10 cellular contexts compared by ENCODE assay signal in genomic region chr10:29471483-29471859, GRCh38.
DNase-seq lines count a peak whose midpoint lies in the region; ATAC-seq and TF ChIP-seq lines count a peak whose summit lies in the region.
"Had no signal": no experiment of that assay in that cellular context is flagged by ENCODE, and none has a peak within 500 bp of the region (broad histone marks: within the 10 kb centered on the region; RNA-seq: fewer than 3 reads in every experiment).

No MANE protein-coding gene starts in this region.

- no peaks in the 10 kb centered on the region for H3K79me2 ChIP-seq in PC-9 (ENCODE audit: low read depth)
- H3K79me2 ChIP-seq in smooth muscle cell (ENCODE audit: low read depth): no peaks in the 10 kb centered on the region

- H3K9me2 ChIP-seq in PC-9 (ENCODE audit: insufficient read depth): no peaks in the 10 kb centered on the region

- no peak for ATAC-seq in GM18505 (IDR thresholded peaks at IDR 0.05; ENCODE audit: unreplicated experiment)

- TF ChIP-seq POLR2A in GM18505 (IDR thresholded peaks at IDR 0.05; ENCODE audit: borderline replicate concordance, extremely low read depth, insufficient read depth, insufficient read length): no peak

- peak overlapping the region; percentile 17 for H3K9ac ChIP-seq in smooth muscle cell (ENCODE audit: low read depth)

- TF ChIP-seq CTCF in PC-9 (conservative IDR thresholded peaks at IDR 0.05) (no peak), smooth muscle cell (IDR thresholded peaks at IDR 0.05; ENCODE audit: borderline replicate concordance, insufficient read depth, poor library complexity, severe bottlenecking) (no peak)

- no peak overlapping the region for H2AFZ ChIP-seq in PC-9
- no peak overlapping the region for H2AFZ ChIP-seq in smooth muscle cell (ENCODE audit: low read depth)

- CTCF ChIA-PET in PC-9 (lab: Charles Lee): no interaction called here

- H3K27ac ChIP-seq in PC-9 (peak overlapping the region; percentile 48), epithelial cell of prostate (peak overlapping the region; percentile 37), smooth muscle cell (ENCODE audit: low read depth) (peak overlapping the region; percentile 65)
- H3K27ac ChIP-seq: colonic mucosa had no signal

- H3K4me1 ChIP-seq in PC-9 (replicated peaks; ENCODE audit: insufficient read depth) (peaks cover 12% of the 10 kb centered on the region), smooth muscle cell (ENCODE audit: low read depth) (no peaks in the 10 kb centered on the region)
- H3K4me1 ChIP-seq: colonic mucosa had no signal

- H3K4me3 ChIP-seq in PC-9 (no peak overlapping the region), smooth muscle cell (no peak overlapping the region)
- H3K4me3 ChIP-seq: colonic mucosa had no signal

- H3K4me2 ChIP-seq in PC-9 (no peak overlapping the region), smooth muscle cell (peak overlapping the region; percentile 54)

- 7% methylated on average over 1 of the region's 1 CpG for WGBS in smooth muscle cell (ENCODE audit: low lambda C conversion rate)

- intact Hi-C loops in PC-9 (cut with micrococcal nuclease; ENCODE audit: unreplicated experiment): no loop called here

- no TSS peak for BruUV-seq in PC-9 (replicated peaks; lab: Mats Ljungman, UMichigan)

- POLR2A ChIA-PET in PC-9 (lab: Charles Lee; ENCODE audit: unreplicated experiment): no interaction called here

- H3K36me3 ChIP-seq in PC-9 (ENCODE audit: low read depth) (no peaks in the 10 kb centered on the region), smooth muscle cell (ENCODE audit: low read depth) (no peaks in the 10 kb centered on the region)

- DNase-seq in H4 (ENCODE audit: low spot score): peak; percentile 10
- peak in 1 of 2 experiments; percentile 74 for DNase-seq in PC-9
- DNase-seq in epithelial cell of prostate (ENCODE audit: low read depth, low spot score): peak; percentile 60
- no peak for DNase-seq in smooth muscle cell (lab: John Stamatoyannopoulos, UW; ENCODE audit: unreplicated experiment)
- DNase-seq in amygdala (lab: John Stamatoyannopoulos, UW): no peak
- no peak for DNase-seq in NCI-H446 treated with DMSO at 0.1 percent for 48 hours (lab: John Stamatoyannopoulos, UW)
- DNase-seq in NCI-H2196 treated with DMSO at 0.1 percent for 48 hours (lab: John Stamatoyannopoulos, UW; ENCODE audit: unreplicated experiment): no peak
- DNase-seq: colonic mucosa, NCI-H1436 treated with DMSO at 0.1 percent for 48 hours had no signal

- no peaks in the 10 kb centered on the region for H3K27me3 ChIP-seq in PC-9 (ENCODE audit: insufficient read depth, low read depth)
- H3K27me3 ChIP-seq in smooth muscle cell (ENCODE audit: low read depth): no peaks in the 10 kb centered on the region
- H3K27me3 ChIP-seq: colonic mucosa had no signal

- H3K9me3 ChIP-seq in PC-9 (ENCODE audit: insufficient read depth, low read depth) (no peaks in the 10 kb centered on the region), smooth muscle cell (replicated peaks; ENCODE audit: low read depth) (no peaks in the 10 kb centered on the region)
- H3K9me3 ChIP-seq: colonic mucosa had no signal

- no peaks in the 10 kb centered on the region for H4K20me1 ChIP-seq in PC-9 (ENCODE audit: insufficient read depth)
- no peaks in the 10 kb centered on the region for H4K20me1 ChIP-seq in smooth muscle cell (ENCODE audit: low read depth)

- peaks cover 6% of the 10 kb centered on the region; the same call in 1 of the 2 replicates for H3F3A ChIP-seq in PC-9 (ENCODE audit: insufficient read depth, low read depth)
- peaks cover 7% of the 10 kb centered on the region for H3F3A ChIP-seq in smooth muscle cell (ENCODE audit: low read depth)

Comparison
In these comparisons a context has a peak if more than half of its experiments do, and no peak if none do; other contexts are left out.
1. DNase-seq: peak in H4 (single experiment) and epithelial cell of prostate (single experiment); none in smooth muscle cell (single experiment), amygdala (0 of 56), NCI-H446 treated with DMSO at 0.1 percent for 48 hours (single experiment) and NCI-H2196 treated with DMSO at 0.1 percent for 48 hours (single experiment).
2. Peak in every context shown above with its lines, with median percentiles within 50 percentile points of each other: H3K27ac ChIP-seq.